29 cellular contexts compared by ENCODE assay signal in the genomic region with DNA sequence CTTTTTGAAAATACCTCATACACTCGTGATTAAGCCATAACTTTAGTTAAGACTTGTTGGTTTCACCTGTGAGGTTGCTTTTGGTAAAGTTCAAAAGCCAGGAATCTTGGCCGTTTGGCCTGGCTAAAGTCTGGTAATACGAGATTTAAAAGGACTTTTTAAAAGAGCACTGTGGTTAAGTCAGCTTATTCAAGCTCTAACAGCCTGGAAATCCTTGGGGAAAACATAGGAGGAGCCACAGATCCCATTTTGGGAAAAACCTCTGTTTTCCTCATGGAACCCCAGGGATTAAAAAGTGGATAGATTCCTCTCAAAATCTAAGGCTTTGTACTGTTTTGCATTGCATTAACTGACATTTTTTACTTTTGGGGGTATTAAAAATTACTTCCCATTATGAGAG. TPM values are rescaled to one million over a fixed set of nuclear protein-coding genes. Genes with fewer than 3 reads are reported as not detected.
"Had no signal": no experiment of that assay in that cellular context is flagged by ENCODE, and none has a peak within 500 bp of the region (broad histone marks: within the 10 kb centered on the region; RNA-seq: fewer than 3 reads in every experiment).

No MANE protein-coding gene starts in this region.

- H3K4me3 ChIP-seq: MG63 had no signal

- H3K9me3 Mint-ChIP-seq: activated T-cell treated with anti-CD3 and anti-CD28 coated beads, Interleukin-2, amount 50 U/mL, for 4 hours; brain; central memory CD8-positive, alpha-beta T cell; WTC11 had no signal

- ATAC-seq: activated CD8-positive, alpha-beta T cell treated with anti-CD3 and anti-CD28 coated beads, Interleukin-2, amount 10 ng/mL, durations not matched to agents 7 days and 5 days; activated T-cell treated with anti-CD3 and anti-CD28 coated beads, Interleukin-2, amount 50 U/mL, for 4 hours; PC-3; T-helper 17 cell; WTC11 had no signal

- H3K4me3 Mint-ChIP-seq: activated CD8-positive, alpha-beta T cell treated with anti-CD3 and anti-CD28 coated beads, Interleukin-2, amount 10 ng/mL, durations not matched to agents 7 days and 5 days; activated naive CD8-positive, alpha-beta T cell; activated T-cell treated with anti-CD3 and anti-CD28 coated beads, Interleukin-2, amount 50 U/mL, for 4 hours; brain; central memory CD8-positive, alpha-beta T cell; T-helper 17 cell; WTC11 had no signal

- H3K27me3 ChIP-seq: MG63 had no signal

- H3K36me3 Mint-ChIP-seq: activated naive CD8-positive, alpha-beta T cell; brain; WTC11 had no signal

- H3K36me3 ChIP-seq: MG63 had no signal

- H3K9me3 ChIP-seq: MG63 had no signal

- H3K27ac Mint-ChIP-seq: activated CD8-positive, alpha-beta T cell treated with anti-CD3 and anti-CD28 coated beads, Interleukin-2, amount 10 ng/mL, durations not matched to agents 7 days and 5 days; activated naive CD8-positive, alpha-beta T cell; brain; T-helper 17 cell; WTC11 had no signal

- DNase-seq: activated CD4-positive, alpha-beta T cell treated with anti-CD3 and anti-CD28 coated beads for 48 hours; activated CD4-positive, alpha-beta T cell treated with anti-CD3 and anti-CD28 coated beads, Interleukin-2, amount 50 U/mL, for 4 hours; activated CD4-positive, CD25-positive, alpha-beta regulatory T cell treated with anti-CD3 and anti-CD28 coated beads, Interleukin-2, amount 50 U/mL, for 72 hours; activated CD8-positive, alpha-beta T cell treated with anti-CD3 and anti-CD28 coated beads, Interleukin-2, amount 10 ng/mL, durations not matched to agents 7 days and 5 days; activated effector memory CD4-positive, alpha-beta T cell treated with anti-CD3 and anti-CD28 coated beads, Interleukin-2, amount 50 U/mL, for 16 hours; activated naive CD4-positive, alpha-beta T cell treated with Interleukin-2 at 50 U/mL for 16 hours; activated T-cell treated with anti-CD3 and anti-CD28 coated beads, Interleukin-2, amount 50 U/mL, for 4 hours; amygdala; IMR-90; KG1; MG63; MV-4-11; NCI-H1092 treated with DMSO at 0.1 percent for 48 hours; NCI-H1417 treated with DMSO at 0.1 percent for 48 hours; NCI-H1694; NCI-H2029; NCI-H345; NCI-H510A; NCI-H69; PC-3; SHP77 treated with DMSO at 0.1 percent for 48 hours; T-helper 17 cell; T-helper 9 cell had no signal

- H3K4me1 Mint-ChIP-seq: central memory CD8-positive, alpha-beta T cell; T-helper 17 cell had no signal

RNA-seq across cellular contexts. Expression of gene SLC22A16, which starts 13.7 kb away (rescaled TPM):
- total RNA-seq: activated CD8-positive, alpha-beta T cell treated with anti-CD3 and anti-CD28 coated beads, Interleukin-2, amount 10 ng/mL, durations not matched to agents 7 days and 5 days; activated T-cell treated with anti-CD3 and anti-CD28 coated beads, Interleukin-2, amount 50 U/mL, for 4 hours; astrocyte; IMR-90; PC-3; SK-MEL-5; T-helper 17 cell; WTC11 had no signal
- polyA plus RNA-seq: IMR-90 had no signal
